12 cellular contexts compared by ENCODE assay signal in genomic region chr9:120578614-120579013, GRCh38. TPM values are rescaled to one million over a fixed set of nuclear protein-coding genes. Genes with fewer than 3 reads are reported as not detected.
DNase-seq lines count a peak whose midpoint lies in the region; ATAC-seq and TF ChIP-seq lines count a peak whose summit lies in the region.
"Had no signal": no experiment of that assay in that cellular context is flagged by ENCODE, and none has a peak within 500 bp of the region (broad histone marks: within the 10 kb centered on the region; RNA-seq: fewer than 3 reads in every experiment).

No MANE protein-coding gene starts in this region.

- ATAC-seq in effector memory CD8-positive, alpha-beta T cell (replicated peaks) = no peak

- peaks cover 4% of the 10 kb centered on the region for H3K36me3 Mint-ChIP-seq in effector memory CD8-positive, alpha-beta T cell (ENCODE audit: insufficient read depth)

- no peak for TF ChIP-seq POLR2A in sigmoid colon (IDR thresholded peaks at IDR 0.05)

- no peaks in the 10 kb centered on the region for H3K9me3 ChIP-seq in sigmoid colon
- H3K9me3 ChIP-seq: neutrophil, upper lobe of right lung had no signal

- TF ChIP-seq EP300 in sigmoid colon (IDR thresholded peaks at IDR 0.05) = no peak

- no peaks in the 10 kb centered on the region for H3K36me3 ChIP-seq in sigmoid colon
- H3K36me3 ChIP-seq: neutrophil, upper lobe of right lung had no signal

- H3K4me1 Mint-ChIP-seq in effector memory CD8-positive, alpha-beta T cell (ENCODE audit: low read depth in 2 of 2) = peaks cover 27 to 43% of the 10 kb centered on the region in 2 donors

- intact Hi-C loops in cardiac septum (cut with DNase I) = no loop called here
- intact Hi-C loops in sigmoid colon (cut with DNase I) = no loop called here

- no peaks in the 10 kb centered on the region for H3K27me3 ChIP-seq in sigmoid colon
- H3K27me3 ChIP-seq: neutrophil, upper lobe of right lung had no signal

- peak overlapping the region; percentile 94 to 97 for H3K4me3 Mint-ChIP-seq in effector memory CD8-positive, alpha-beta T cell

- no peak overlapping the region for H3K27ac ChIP-seq in sigmoid colon
- H3K27ac ChIP-seq: neutrophil, upper lobe of right lung had no signal

- H3K4me3 ChIP-seq in retinal pigment epithelial cell (ENCODE audit: low read length) (peak overlapping the region; percentile 91), sigmoid colon (peak overlapping the region in 1 of 4 donors; percentile 89)

- TF ChIP-seq CTCF in retinal pigment epithelial cell (conservative IDR thresholded peaks at IDR 0.05; ENCODE audit: low read depth, low read length) (no peak), sigmoid colon (IDR thresholded peaks at IDR 0.05) (no peak)

- no peaks in the 10 kb centered on the region for H3K9me3 Mint-ChIP-seq in effector memory CD8-positive, alpha-beta T cell

- H3K27ac Mint-ChIP-seq in effector memory CD8-positive, alpha-beta T cell = peak overlapping the region; percentile 97 to 98

- H3K4me1 ChIP-seq in sigmoid colon = peaks cover 0 to 19% (median 13%) of the 10 kb centered on the region in 4 donors

- peak; percentile 42 for DNase-seq in NCI-H345 (lab: John Stamatoyannopoulos, UW)
- DNase-seq in NCI-H345 treated with DMSO at 0.1 percent for 48 hours (lab: John Stamatoyannopoulos, UW; ENCODE audit: unreplicated experiment) = no peak
- DNase-seq in NCI-H774 (lab: John Stamatoyannopoulos, UW) = peak; percentile 91
- no peak for DNase-seq in effector memory CD8-positive, alpha-beta T cell
- no peak for DNase-seq in retinal pigment epithelial cell (ENCODE audit: low read depth)
- DNase-seq in cardiac septum (ENCODE audit: low spot score) = no peak
- DNase-seq in stimulated activated CD4-positive, alpha-beta T cell treated with anti-CD3 and anti-CD28 coated beads, Interleukin-2, amount 100 ng/mL, for 48 hours = no peak
- DNase-seq in sigmoid colon = no peak
- DNase-seq: anterior cingulate cortex, NCI-H2081 treated with DMSO at 0.1 percent for 48 hours, upper lobe of right lung had no signal

- WGBS in sigmoid colon, 2 donors = 94 to 96% methylated on average over 8 of the region's 8 CpGs

- H3K27me3 Mint-ChIP-seq in effector memory CD8-positive, alpha-beta T cell = no peaks in the 10 kb centered on the region

RNA-seq across cellular contexts. Expression of gene CDK5RAP2, which starts 1.4 kb away (rescaled TPM):
- total RNA-seq in cardiac septum = 48.2 TPM
- 10 to 100 TPM; 41.0 to 57.8 (median 49.7) TPM for total RNA-seq in sigmoid colon
- polyA plus RNA-seq in sigmoid colon = 10 to 100 TPM; 10.6 to 25.3 (median 11.4) TPM

Comparison
In these comparisons a context has a peak if more than half of its experiments do, and no peak if none do; other contexts are left out.
1. DNase-seq: peak in NCI-H345 (single experiment) and NCI-H774 (single experiment); none in NCI-H345 treated with DMSO at 0.1 percent for 48 hours (single experiment), effector memory CD8-positive, alpha-beta T cell (0 of 3), retinal pigment epithelial cell (single experiment), cardiac septum (single experiment), stimulated activated CD4-positive, alpha-beta T cell treated with anti-CD3 and anti-CD28 coated beads, Interleukin-2, amount 100 ng/mL, for 48 hours (0 of 2) and sigmoid colon (single experiment).